Comparison of ENCODE assay signal across 9 cellular contexts in genomic region chr16:3304370-3304769, GRCh38. TPM values are rescaled to one million over a fixed set of nuclear protein-coding genes. Genes with fewer than 3 reads are reported as not detected.
DNase-seq lines count a peak whose midpoint lies in the region; ATAC-seq, FAIRE-seq and TF ChIP-seq lines count a peak whose summit lies in the region.
"Had no signal": no experiment of that assay in that cellular context is flagged by ENCODE, and none has a peak within 500 bp of the region (broad histone marks: within the 10 kb centered on the region; RNA-seq: fewer than 3 reads in every experiment).

No MANE protein-coding gene starts in this region.

- H3K4me3 Mint-ChIP-seq in Caco-2 (ENCODE audit: unreplicated experiment), result peak overlapping the region; percentile 68

- TF ChIP-seq CTCF in Caco-2 (IDR thresholded peaks at IDR 0.05; ENCODE audit: insufficient read depth in 1 of 2, low read depth in 1 of 2, low read length in 1 of 2, severe bottlenecking in 1 of 2, unreplicated experiment in 1 of 2), result no peak
- no peak for TF ChIP-seq CTCF in Panc1 (IDR thresholded peaks at IDR 0.05)
- TF ChIP-seq CTCF in epithelial cell of proximal tubule (conservative IDR thresholded peaks at IDR 0.05; ENCODE audit: low read depth, low read length), result no peak
- no peak for TF ChIP-seq CTCF in ovary (IDR thresholded peaks at IDR 0.05)

- TF ChIP-seq POLR2A in ovary (IDR thresholded peaks at IDR 0.05) (no peak), GM12891 (IDR thresholded peaks at IDR 0.05; ENCODE audit: low read depth, low read length) (no peak)

- in situ Hi-C loops in Panc1 (cut with HindIII; ENCODE audit: low pct_unique_long_range_greater_than_20kb, low sequenced_read_pairs), result no loop called here

- CTCF ChIA-PET in Caco-2 (lab: Charles Lee) (interaction anchor here (0.6 to 0.7 kb wide), 3 partner anchors 40 to 139 kb away, joined by 3 to 4 read pairs (median 3); partner anchors contain the start of genes NAA60, ZNF174, ZNF597 and ZSCAN32), Panc1 (lab: Charles Lee) (no interaction called here)

- no peaks in the 10 kb centered on the region for H3K4me1 Mint-ChIP-seq in Caco-2 (ENCODE audit: low read depth, unreplicated experiment)

- no peak for DNase-seq in Caco-2
- no peak for DNase-seq in Panc1 (ENCODE audit: low read depth, low spot score)
- no peak for DNase-seq in epithelial cell of proximal tubule (ENCODE audit: low read depth)
- DNase-seq in ovary, result no peak
- no peak for DNase-seq in stimulated activated CD8-positive, alpha-beta memory T cell treated with anti-CD3 and anti-CD28 coated beads, Interleukin-4, amount 100 ng/mL, for 48 hours
- DNase-seq in NCI-H2081 treated with DMSO at 0.1 percent for 48 hours (lab: John Stamatoyannopoulos, UW), result no peak
- no peak for DNase-seq in GM12891 (ENCODE audit: insufficient read length, low spot score)
- DNase-seq: NCI-H1048 had no signal

- H3K4me3 ChIP-seq in Caco-2 (ENCODE audit: low read depth, low read length), result peak overlapping the region; percentile 73
- H3K4me3 ChIP-seq in Panc1 (ENCODE audit: low read depth in 2 of 2, low read length in 2 of 2), result peak overlapping the region; percentile 63 to 72
- peak overlapping the region; percentile 75 for H3K4me3 ChIP-seq in epithelial cell of proximal tubule (ENCODE audit: low read depth, low read length)
- peak overlapping the region; percentile 80 for H3K4me3 ChIP-seq in ovary

- no peaks in the 10 kb centered on the region for H3K27me3 Mint-ChIP-seq in Caco-2 (ENCODE audit: insufficient read depth, unreplicated experiment)

- ATAC-seq in Panc1 (no peak), HG02623 (IDR thresholded peaks at IDR 0.05; ENCODE audit: unreplicated experiment) (no peak)

- WGBS in ovary, 3 donors, result 67 to 77% (median 76%) methylated on average over 4 of the region's 4 CpGs

- no peak for TF ChIP-seq EP300 in ovary (IDR thresholded peaks at IDR 0.05)

- POLR2A ChIA-PET in Caco-2 (lab: Charles Lee), result interaction anchor here (0.6 to 1.6 kb wide), 5 partner anchors 10 to 139 kb away, joined by 3 to 10 read pairs (median 7); partner anchors contain the start of genes NAA60, ZNF174, ZNF597 and ZSCAN32
- POLR2A ChIA-PET in Panc1 (lab: Charles Lee), result no interaction called here

- H3K36me3 ChIP-seq in Caco-2 (ENCODE audit: control insufficient read depth, insufficient read depth, low read length) (no peaks in the 10 kb centered on the region; the same call in 1 of the 2 replicates), Panc1 (ENCODE audit: control insufficient read depth, insufficient read depth, low read length) (no peaks in the 10 kb centered on the region), ovary (no peaks in the 10 kb centered on the region)

- peaks cover 39% of the 10 kb centered on the region for H3K36me3 Mint-ChIP-seq in Caco-2 (ENCODE audit: insufficient read depth, unreplicated experiment)

- FAIRE-seq in GM12891 (lab: Jason Lieb, UNC), result no peak

- intact Hi-C loops in Caco-2 (cut with micrococcal nuclease; ENCODE audit: unreplicated experiment), result no loop called here
- intact Hi-C loops in Panc1 (cut with micrococcal nuclease; ENCODE audit: unreplicated experiment), result no loop called here
- intact Hi-C loops in ovary (cut with DNase I), result loop anchor here in 1 of 4 donors (10.0 kb wide), 1 partner anchor 70 kb away; the partner anchor contains the start of gene ZNF200

- H3K4me1 ChIP-seq in Caco-2 (no peaks in the 10 kb centered on the region), Panc1 (ENCODE audit: control insufficient read depth, insufficient read depth, low read length) (no peaks in the 10 kb centered on the region; the same call in 1 of the 2 replicates), ovary (ENCODE audit: insufficient read depth) (peaks cover 5% of the 10 kb centered on the region)

- H3K27ac Mint-ChIP-seq in Caco-2 (ENCODE audit: unreplicated experiment), result peak overlapping the region; percentile 32

- H3K9me3 ChIP-seq in Caco-2 (no peaks in the 10 kb centered on the region), Panc1 (ENCODE audit: control insufficient read depth, insufficient read depth, low read depth, low read length) (peaks cover 68% of the 10 kb centered on the region), ovary (peaks cover 0 to 45% of the 10 kb centered on the region in 2 donors)

- BruUV-seq in Caco-2 (replicated peaks; lab: Mats Ljungman, UMichigan) (no TSS peak), Panc1 (replicated peaks; lab: Mats Ljungman, UMichigan) (no TSS peak)

- H3K27ac ChIP-seq in Panc1 (ENCODE audit: low read length) (peak overlapping the region; percentile 89), ovary (no peak overlapping the region)

- H3K9me3 Mint-ChIP-seq in Caco-2 (ENCODE audit: unreplicated experiment), result peaks cover 8% of the 10 kb centered on the region

- no peaks in the 10 kb centered on the region for H3K27me3 ChIP-seq in Caco-2 (replicated peaks; ENCODE audit: control insufficient read depth, insufficient read depth, low read length)
- no peaks in the 10 kb centered on the region for H3K27me3 ChIP-seq in Panc1 (ENCODE audit: control insufficient read depth, insufficient read depth, low read length)
- H3K27me3 ChIP-seq in ovary, result no peaks in the 10 kb centered on the region

TF ChIP-seq in GM12891, 5 proteins besides CTCF, POLR2A, EP300 and RAD21:
- TF ChIP-seq PAX5 (IDR thresholded peaks at IDR 0.05; ENCODE audit: insufficient read depth, low read length, severe bottlenecking) (no peak), POU2F2 (IDR thresholded peaks at IDR 0.05; ENCODE audit: low read depth, low read length) (no peak), TAF1 (IDR thresholded peaks at IDR 0.05; ENCODE audit: low read depth, low read length) (no peak), POLR2AphosphoS5 (IDR thresholded peaks at IDR 0.05; ENCODE audit: low read depth, low read length) (no peak), SPI1 (IDR thresholded peaks at IDR 0.05; ENCODE audit: low read depth, low read length) (no peak)

RNA-seq across cellular contexts. Expression of gene TIGD7, which starts 0.9 kb away (rescaled TPM):
- total RNA-seq in Caco-2 (2022) (3.7 and 5.2 TPM in 2 replicates), Panc1 (2021; ENCODE audit: unreplicated experiment) (4.5 TPM), epithelial cell of proximal tubule (1.8 and 1.9 TPM in 2 replicates), ovary (10 to 100 TPM in 5 of 7 donors, 1 to 10 TPM in 2; 5.2 to 16.1 (median 13.7) TPM)
- 2.9 TPM for polyA plus RNA-seq in Panc1 (2012; ENCODE audit: insufficient read length)
- 10 to 100 TPM; 10.8 to 10.9 TPM for polyA plus RNA-seq in ovary
- polyA plus RNA-seq in GM12891 (2012; ENCODE audit: low read depth, missing spikeins), result 1.7 TPM

RNA-seq across cellular contexts. Expression of gene ZNF75A, which starts 0.9 kb away (rescaled TPM):
- total RNA-seq in Caco-2 (2022) (28.4 and 29.1 TPM in 2 replicates), Panc1 (2021; ENCODE audit: unreplicated experiment) (24.5 TPM), epithelial cell of proximal tubule (8.5 and 12.9 TPM in 2 replicates), ovary (10 to 100 TPM; 17.5 to 50.1 (median 34.3) TPM)
- 13.2 TPM for polyA plus RNA-seq in Panc1 (2012; ENCODE audit: insufficient read length)
- 10 to 100 TPM; 20.6 to 26.3 TPM for polyA plus RNA-seq in ovary
- polyA plus RNA-seq in GM12891 (2012; ENCODE audit: low read depth, missing spikeins), result 13.1 TPM

RNA-seq across cellular contexts. Expression of gene ZNF263, which starts 21.1 kb away (rescaled TPM):
- 37.0 and 37.4 TPM in 2 replicates for total RNA-seq in Caco-2 (2022)
- total RNA-seq in Panc1 (2021; ENCODE audit: unreplicated experiment), result 53.5 TPM
- 46.2 TPM for polyA plus RNA-seq in Panc1 (2012; ENCODE audit: insufficient read length)
- total RNA-seq in epithelial cell of proximal tubule, result 18.1 and 33.1 TPM in 2 replicates
- total RNA-seq in ovary, result 10 to 100 TPM; 32.1 to 46.1 (median 35.8) TPM
- polyA plus RNA-seq in ovary, result 10 to 100 TPM; 31.2 to 33.2 TPM
- polyA plus RNA-seq in GM12891 (2012; ENCODE audit: low read depth, missing spikeins), result 19.4 TPM

RNA-seq across cellular contexts. Expression of gene MEFV, which starts 47.9 kb away (rescaled TPM):
- total RNA-seq in Caco-2 (2022) (not detected in 2 replicates), Panc1 (2021; ENCODE audit: unreplicated experiment) (0.46 TPM), epithelial cell of proximal tubule (not detected in 2 replicates), ovary (under 1 TPM; 0.20 to 0.84 (median 0.46) TPM)
- 0.19 TPM for polyA plus RNA-seq in Panc1 (2012; ENCODE audit: insufficient read length)
- polyA plus RNA-seq in ovary, result under 1 TPM; 0.11 to 0.53 TPM
- polyA plus RNA-seq in GM12891 (2012; ENCODE audit: low read depth, missing spikeins), result 0.26 TPM

RNA-seq across cellular contexts. Expression of gene OR2C1, which starts 51.3 kb away (rescaled TPM):
- total RNA-seq in Caco-2 (2022) (not detected in 2 replicates), Panc1 (2021; ENCODE audit: unreplicated experiment) (not detected), epithelial cell of proximal tubule (not detected in 2 replicates), ovary (under 1 TPM in 6 of 7 donors, not detected in 1; 0.20 to 0.50 (median 0.33) TPM)
- polyA plus RNA-seq in Panc1 (2012; ENCODE audit: insufficient read length), result not detected
- under 1 TPM; 0.06 to 0.30 TPM for polyA plus RNA-seq in ovary
- polyA plus RNA-seq in GM12891 (2012; ENCODE audit: low read depth, missing spikeins), result 0.06 TPM
